ENCODE assay signal across 1 cellular context in the genomic region with DNA sequence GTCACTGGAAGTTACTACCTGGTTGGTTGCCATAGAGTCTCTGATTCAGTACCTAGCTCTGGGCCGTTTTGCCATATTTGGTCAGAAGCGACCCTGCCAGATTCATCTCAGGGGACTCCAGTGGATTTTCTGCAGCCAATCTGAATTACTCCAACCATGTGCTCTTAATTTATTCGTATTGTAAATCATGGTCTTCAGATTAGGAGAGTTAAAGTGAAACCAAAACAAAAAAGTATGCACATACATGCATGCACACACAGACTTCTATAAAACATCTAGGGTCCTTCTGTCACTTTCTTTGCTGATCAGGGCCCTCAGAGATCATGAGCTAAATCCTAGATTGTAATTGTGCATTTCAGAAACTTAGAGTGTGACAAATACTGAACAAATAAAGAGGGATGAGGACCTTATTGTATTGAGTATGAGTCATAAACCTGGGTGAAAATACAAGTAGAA.
TF ChIP-seq lines count a peak whose summit lies in the region.

No MANE protein-coding gene starts in this region.

TF ChIP-seq in GM23338, 12 proteins besides CTCF, POLR2A, EP300 and RAD21 (continued from another document):
- no peak for TF ChIP-seq ETS1 (IDR thresholded peaks at IDR 0.05)
- TF ChIP-seq ZNF331 (CRISPR knock-in tag; IDR thresholded peaks at IDR 0.05; ENCODE audit: low read depth) = no peak
TF ChIP-seq in GM23338: peak in this region for 0.
